Comparison of ENCODE assay signal across 28 cellular contexts in genomic region chr18:6672909-6673308, GRCh38. TPM values are rescaled to one million over a fixed set of nuclear protein-coding genes. Genes with fewer than 3 reads are reported as not detected.
"Had no signal": no experiment of that assay in that cellular context is flagged by ENCODE, and none has a peak within 500 bp of the region (broad histone marks: within the 10 kb centered on the region; RNA-seq: fewer than 3 reads in every experiment).

No MANE protein-coding gene starts in this region.

- H3K36me3 ChIP-seq: adrenal gland, breast epithelium, Peyer's patch, SJCRH30 had no signal

- H3K9me3 ChIP-seq: adrenal gland, breast epithelium, Peyer's patch, SJCRH30 had no signal

- DNase-seq: activated CD4-positive, alpha-beta memory T cell treated with anti-CD3 and anti-CD28 coated beads for 36 hours; activated CD4-positive, alpha-beta T cell treated with anti-CD3 and anti-CD28 coated beads, Interleukin-2, amount 10 ng/mL, durations not matched to agents 7 days and 5 days; activated CD4-positive, CD25-positive, alpha-beta regulatory T cell; activated CD8-positive, alpha-beta memory T cell treated with anti-CD3 and anti-CD28 coated beads for 24 hours; activated gamma-delta T cell; activated naive CD4-positive, alpha-beta T cell treated with anti-CD3 and anti-CD28 coated beads, Interleukin-2, amount 50 U/mL, for 16 hours; activated naive CD8-positive, alpha-beta T cell treated with anti-CD3 and anti-CD28 coated beads, Interleukin-2, amount 10 ng/mL, durations not matched to agents 7 days and 5 days; activated T-cell treated with anti-CD3 and anti-CD28 coated beads, Interleukin-2, amount 50 U/mL, for 4 hours; adrenal gland; aorta; Kasumi-1; KBM-7; NCI-H1105 treated with DMSO at 0.1 percent for 48 hours; NCI-H146; NCI-H1930; NCI-H2171 treated with DMSO at 0.1 percent for 48 hours; NCI-H345; NCI-H510A treated with DMSO at 0.1 percent for 48 hours; NCI-H69; NK-92 treated with Interleukin-12 subunit alpha and Interleukin-12 subunit beta, amount 100 ng/mL, for 24 hours; Peyer's patch; Right ventricle myocardium superior; SJCRH30; T-helper 2 cell; T1000 had no signal

- H3K4me3 ChIP-seq: adrenal gland, breast epithelium, Peyer's patch, SJCRH30 had no signal

- H3K27ac ChIP-seq: adrenal gland, breast epithelium, Peyer's patch, RWPE1, SJCRH30, VCaP had no signal

- H3K4me1 ChIP-seq: adrenal gland, breast epithelium, Peyer's patch, SJCRH30 had no signal

- H3K27me3 ChIP-seq: adrenal gland, breast epithelium, Peyer's patch, SJCRH30 had no signal

RNA-seq across cellular contexts. Expression of gene ARHGAP28, which starts 56.6 kb away (rescaled TPM):
- total RNA-seq: activated CD4-positive, alpha-beta memory T cell treated with anti-CD3 and anti-CD28 coated beads for 36 hours; activated CD4-positive, alpha-beta T cell treated with anti-CD3 and anti-CD28 coated beads, Interleukin-2, amount 10 ng/mL, durations not matched to agents 7 days and 5 days; activated naive CD8-positive, alpha-beta T cell treated with anti-CD3 and anti-CD28 coated beads, Interleukin-2, amount 10 ng/mL, durations not matched to agents 7 days and 5 days; activated T-cell treated with anti-CD3 and anti-CD28 coated beads, Interleukin-2, amount 50 U/mL, for 4 hours had no signal
